In genomic region chr6:43180985-43181384, GRCh38 we compare ENCODE assay signal across 10 cellular contexts. TPM values are rescaled to one million over a fixed set of nuclear protein-coding genes. Genes with fewer than 3 reads are reported as not detected.
A peak's percentile ranks its signal among the peaks of the same experiment; 100 is the strongest.
DNase-seq lines count a peak whose midpoint lies in the region; ATAC-seq and TF ChIP-seq lines count a peak whose summit lies in the region.
"Had no signal": no experiment of that assay in that cellular context is flagged by ENCODE, and none has a peak within 500 bp of the region (broad histone marks: within the 10 kb centered on the region; RNA-seq: fewer than 3 reads in every experiment).

No MANE protein-coding gene starts in this region.

- H3K9me2 ChIP-seq in MM.1S (replicated peaks; ENCODE audit: insufficient read depth, low read length): no peaks in the 10 kb centered on the region

- H2AFZ ChIP-seq in DND-41 (ENCODE audit: low read depth, low read length): no peak overlapping the region
- no peak overlapping the region for H2AFZ ChIP-seq in MM.1S (ENCODE audit: low read length)

- H3K4me1 Mint-ChIP-seq in MCF 10A (ENCODE audit: insufficient read depth, unreplicated experiment) (peaks cover 39% of the 10 kb centered on the region), neural crest cell (peaks cover 28% of the 10 kb centered on the region)

- CTCF ChIA-PET in MCF 10A (lab: Yijun Ruan, JAX): no interaction called here

- H4K20me1 ChIP-seq in DND-41 (ENCODE audit: insufficient read depth, low read length) (peaks cover 10% of the 10 kb centered on the region), MM.1S (ENCODE audit: insufficient read depth, low read length) (no peaks in the 10 kb centered on the region)

- H3K36me3 Mint-ChIP-seq in MCF 10A (ENCODE audit: insufficient read depth, unreplicated experiment): peaks cover 77% of the 10 kb centered on the region
- H3K36me3 Mint-ChIP-seq in neural crest cell (ENCODE audit: low read depth): peaks cover 8% of the 10 kb centered on the region

- H3K4me2 ChIP-seq in DND-41 (ENCODE audit: insufficient read depth, low read length): peak overlapping the region; percentile 75
- H3K4me2 ChIP-seq in MM.1S (ENCODE audit: low read depth, low read length): peak overlapping the region; percentile 94

- peak overlapping the region; percentile 49 for H3K27ac Mint-ChIP-seq in MCF 10A (ENCODE audit: low read depth, unreplicated experiment)
- H3K27ac Mint-ChIP-seq in neural crest cell (ENCODE audit: unreplicated experiment): peak overlapping the region; percentile 13

- peak overlapping the region in 1 of 2 experiments; percentile 73; a peak in 1 of 4 replicates for H3K4me3 ChIP-seq in DND-41 (ENCODE audit: low read depth in 1 of 2, low read length in 2 of 2)
- H3K4me3 ChIP-seq in MM.1S (ENCODE audit: low read length): no peak overlapping the region

- DNase-seq in DND-41 (no peak), MM.1S (no peak), MCF 10A (ENCODE audit: unreplicated experiment) (no peak), neural crest cell (ENCODE audit: low read depth, low spot score) (no peak), HuH-7 (ENCODE audit: low spot score) (no peak), SHP77 treated with DMSO at 0.1 percent for 48 hours (lab: John Stamatoyannopoulos, UW) (no peak), NCI-H69 (lab: John Stamatoyannopoulos, UW) (no peak), amniotic stem cell (lab: John Stamatoyannopoulos, UW) (no peak)
- DNase-seq: NCI-H1105 treated with DMSO at 0.1 percent for 48 hours, T-helper 9 cell had no signal

- peaks cover 50% of the 10 kb centered on the region for H3K36me3 ChIP-seq in DND-41 (ENCODE audit: insufficient read depth, low read length)
- peaks cover 5% of the 10 kb centered on the region; the same call in 1 of the 2 replicates for H3K36me3 ChIP-seq in MM.1S (replicated peaks; ENCODE audit: insufficient read depth, low read length)

- H3K4me1 ChIP-seq in DND-41 (ENCODE audit: insufficient read depth, low read length): peaks cover 48% of the 10 kb centered on the region
- peaks cover 8% of the 10 kb centered on the region; the same call in 1 of the 2 replicates for H3K4me1 ChIP-seq in MM.1S (ENCODE audit: low read length)

- ATAC-seq in DND-41 (ENCODE audit: insufficient read depth, low read depth): no peak

- intact Hi-C loops in MCF 10A (cut with micrococcal nuclease): no loop called here

- H3K79me2 ChIP-seq in DND-41 (ENCODE audit: insufficient read depth, low read length) (peaks cover 27% of the 10 kb centered on the region), MM.1S (ENCODE audit: low read length) (peaks cover 27% of the 10 kb centered on the region)

- BruUV-seq in MCF 10A (replicated peaks; lab: Mats Ljungman, UMichigan): no TSS peak

- H3K27me3 ChIP-seq in DND-41 (ENCODE audit: insufficient read depth, low read length, poor library complexity): no peaks in the 10 kb centered on the region
- H3K27me3 ChIP-seq in MM.1S (replicated peaks; ENCODE audit: insufficient read depth, low read length): no peaks in the 10 kb centered on the region

- H3K9ac ChIP-seq in DND-41 (ENCODE audit: low read depth, low read length): peak overlapping the region; percentile 64; the same call in 1 of the 2 replicates
- H3K9ac ChIP-seq in MM.1S (ENCODE audit: low read length): no peak overlapping the region

- H3K27me3 Mint-ChIP-seq in MCF 10A (ENCODE audit: insufficient read depth, unreplicated experiment) (no peaks in the 10 kb centered on the region), neural crest cell (ENCODE audit: low read depth) (no peaks in the 10 kb centered on the region)

- POLR2A ChIA-PET in MCF 10A (lab: Yijun Ruan, JAX): interaction anchor here (0.5 to 3.2 kb wide), 6 partner anchors 8 to 167 kb away, joined by 3 to 35 read pairs (median 4); partner anchors contain the start of genes KLHDC3 and SRF

- H3K4me3 Mint-ChIP-seq in MCF 10A (ENCODE audit: unreplicated experiment) (peak overlapping the region; percentile 85), neural crest cell (peak overlapping the region; percentile 90)

- no peak for TF ChIP-seq CTCF in DND-41 (IDR thresholded peaks at IDR 0.05; ENCODE audit: borderline replicate concordance, extremely low read depth, low read length, poor library complexity, severe bottlenecking)
- no peak for TF ChIP-seq CTCF in MM.1S (IDR thresholded peaks at IDR 0.05; ENCODE audit: low read length)
- no peak for TF ChIP-seq CTCF in MCF 10A (IDR thresholded peaks at IDR 0.05; ENCODE audit: unreplicated experiment)
- TF ChIP-seq CTCF in neural crest cell (conservative IDR thresholded peaks at IDR 0.05): no peak

- no peaks in the 10 kb centered on the region for H3K9me3 Mint-ChIP-seq in MCF 10A (ENCODE audit: unreplicated experiment)
- H3K9me3 Mint-ChIP-seq in neural crest cell: no peaks in the 10 kb centered on the region

- H3F3A ChIP-seq in MM.1S (ENCODE audit: insufficient read depth, low read length): peaks cover 6% of the 10 kb centered on the region

- peak overlapping the region; percentile 2; the same call in 1 of the 2 replicates for H3K27ac ChIP-seq in DND-41 (ENCODE audit: low read length)
- no peak overlapping the region for H3K27ac ChIP-seq in MM.1S (ENCODE audit: low read length)

- no peaks in the 10 kb centered on the region for H3K9me3 ChIP-seq in DND-41 (ENCODE audit: insufficient read depth, low read length, severe bottlenecking)
- H3K9me3 ChIP-seq in MM.1S (replicated peaks; ENCODE audit: insufficient read depth, low read length): no peaks in the 10 kb centered on the region

RNA-seq across cellular contexts. Expression of gene CUL9, which starts 1.0 kb away (rescaled TPM):
- total RNA-seq in MCF 10A (2022) (39.6 and 42.8 TPM in 2 replicates), neural crest cell (37.2 and 37.5 TPM in 2 replicates)

RNA-seq across cellular contexts. Expression of gene SRF, which starts 9.9 kb away (rescaled TPM):
- total RNA-seq in MCF 10A (2022) (29.7 and 32.1 TPM in 2 replicates), neural crest cell (37.5 and 37.8 TPM in 2 replicates)

RNA-seq across cellular contexts. Expression of gene DNPH1, which starts 48.3 kb away (rescaled TPM):
- total RNA-seq in MCF 10A (2022) (52.5 and 91.0 TPM in 2 replicates), neural crest cell (50.3 and 55.1 TPM in 2 replicates)
